ENCODE assay signal across 9 cellular contexts in the genomic region with DNA sequence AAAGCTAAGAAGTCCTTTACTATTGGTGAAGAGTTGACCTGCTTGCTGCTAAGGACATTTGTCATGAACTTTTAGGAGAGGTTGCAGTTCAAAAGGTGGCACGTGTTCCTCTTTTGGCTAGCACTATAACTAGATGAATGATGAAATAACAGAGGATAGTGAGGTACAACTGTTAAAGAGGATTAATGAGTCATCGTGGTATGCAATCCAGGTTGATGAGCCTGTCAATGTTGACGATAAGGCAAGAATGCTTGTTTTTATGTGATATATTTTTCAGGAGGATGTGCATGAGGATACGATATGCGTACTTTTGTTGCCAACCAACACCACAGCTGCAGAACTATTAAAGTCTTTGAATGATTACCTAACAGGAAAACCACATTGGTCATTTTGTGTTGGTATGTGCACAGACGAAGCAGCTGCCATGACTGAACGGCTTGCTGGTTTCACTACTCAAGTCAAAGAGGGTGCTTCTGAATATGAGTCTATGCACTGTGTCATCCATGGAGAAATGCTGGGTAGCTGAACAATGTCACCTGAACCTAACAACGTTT. TPM values are rescaled to one million over a fixed set of nuclear protein-coding genes. Genes with fewer than 3 reads are reported as not detected.
DNase-seq lines count a peak whose midpoint lies in the region; ATAC-seq and TF ChIP-seq lines count a peak whose summit lies in the region.
"Had no signal": no experiment of that assay in that cellular context is flagged by ENCODE, and none has a peak within 500 bp of the region (broad histone marks: within the 10 kb centered on the region; RNA-seq: fewer than 3 reads in every experiment).

No MANE protein-coding gene starts in this region.

- no peaks in the 10 kb centered on the region for H3K27me3 Mint-ChIP-seq in CD4-positive, alpha-beta memory T cell
- H3K27me3 Mint-ChIP-seq in stimulated activated naive B cell treated with anti-CD40 and anti-IgM and Interleukin-4, amounts not matched to agents 10 μg/mL and 1 μg/mL and 100 μg/mL, for 72 hours: peaks cover 6 to 11% of the 10 kb centered on the region in 2 donors

- TF ChIP-seq CTCF in hepatocyte (IDR thresholded peaks at IDR 0.05; ENCODE audit: poor library complexity): no peak

- H3K4me2 ChIP-seq in hepatocyte: no peak overlapping the region

- peak; percentile 98 for ATAC-seq in GM19328 (IDR thresholded peaks at IDR 0.05; ENCODE audit: unreplicated experiment)
- ATAC-seq in HG03342 (IDR thresholded peaks at IDR 0.05; ENCODE audit: unreplicated experiment): peak; percentile 99
- peak; percentile 98 to 99 for ATAC-seq in stimulated activated naive B cell treated with anti-CD40 and anti-IgM and Interleukin-4, amounts not matched to agents 10 μg/mL and 1 μg/mL and 100 μg/mL, for 72 hours (replicated peaks)
- ATAC-seq: Panc1 had no signal

- H3K9me3 ChIP-seq in CD4-positive, alpha-beta memory T cell (ENCODE audit: control insufficient read depth in 1 of 2, low read length in 2 of 2): no peaks in the 10 kb centered on the region
- no peaks in the 10 kb centered on the region for H3K9me3 ChIP-seq in hepatocyte (ENCODE audit: low read depth)

- H3K79me2 ChIP-seq in hepatocyte: no peaks in the 10 kb centered on the region

- no peak overlapping the region for H3K4me3 ChIP-seq in CD4-positive, alpha-beta memory T cell (ENCODE audit: low read length in 2 of 2)
- H3K4me3 ChIP-seq in hepatocyte: no peak overlapping the region

- peaks cover 2 to 6% of the 10 kb centered on the region in 2 donors for H3K36me3 Mint-ChIP-seq in CD4-positive, alpha-beta memory T cell
- peaks cover 20 to 50% of the 10 kb centered on the region in 2 donors for H3K36me3 Mint-ChIP-seq in stimulated activated naive B cell treated with anti-CD40 and anti-IgM and Interleukin-4, amounts not matched to agents 10 μg/mL and 1 μg/mL and 100 μg/mL, for 72 hours

- peaks cover 39 to 62% (median 45%) of the 10 kb centered on the region in 4 donors for H3K4me1 Mint-ChIP-seq in CD4-positive, alpha-beta memory T cell
- H3K4me1 Mint-ChIP-seq in stimulated activated naive B cell treated with anti-CD40 and anti-IgM and Interleukin-4, amounts not matched to agents 10 μg/mL and 1 μg/mL and 100 μg/mL, for 72 hours: peaks cover 20 to 40% of the 10 kb centered on the region in 2 donors

- H4K20me1 ChIP-seq in hepatocyte (ENCODE audit: insufficient read depth, poor library complexity, severe bottlenecking): no peaks in the 10 kb centered on the region

- H3K9me3 Mint-ChIP-seq in CD4-positive, alpha-beta memory T cell: no peaks in the 10 kb centered on the region
- peaks cover 8% of the 10 kb centered on the region in 2 donors for H3K9me3 Mint-ChIP-seq in stimulated activated naive B cell treated with anti-CD40 and anti-IgM and Interleukin-4, amounts not matched to agents 10 μg/mL and 1 μg/mL and 100 μg/mL, for 72 hours

- POLR2A ChIA-PET in CD4-positive, alpha-beta memory T cell (lab: Charles Lee; ENCODE audit: partially characterized antibody): interaction anchor here (0.6 to 4.5 kb wide), 6 partner anchors 11 to 290 kb away, joined by 3 to 58 read pairs (median 8); a partner anchor contains a TSS

- no peaks in the 10 kb centered on the region for H3K36me3 ChIP-seq in CD4-positive, alpha-beta memory T cell (ENCODE audit: insufficient read depth, low read length)
- H3K36me3 ChIP-seq in hepatocyte (replicated peaks; ENCODE audit: insufficient read depth, low read depth): no peaks in the 10 kb centered on the region

- intact Hi-C loops in CD4-positive, alpha-beta memory T cell (cut with micrococcal nuclease): loop anchor here (1.0 kb wide), 2 partner anchors 10 to 239 kb away; a partner anchor contains a TSS

- H2AFZ ChIP-seq in hepatocyte: no peak overlapping the region

- peaks cover 31% of the 10 kb centered on the region for H3K4me1 ChIP-seq in CD4-positive, alpha-beta memory T cell (ENCODE audit: insufficient read depth, low read length)
- no peaks in the 10 kb centered on the region for H3K4me1 ChIP-seq in hepatocyte (ENCODE audit: insufficient read depth)

- peak overlapping the region; percentile 82 to 96 (median 93) for H3K27ac Mint-ChIP-seq in CD4-positive, alpha-beta memory T cell
- no peak overlapping the region for H3K27ac Mint-ChIP-seq in stimulated activated naive B cell treated with anti-CD40 and anti-IgM and Interleukin-4, amounts not matched to agents 10 μg/mL and 1 μg/mL and 100 μg/mL, for 72 hours

- H3K9me2 ChIP-seq in hepatocyte (replicated peaks; ENCODE audit: insufficient read depth): no peaks in the 10 kb centered on the region

- peak overlapping the region; percentile 57 to 82 (median 68) for H3K4me3 Mint-ChIP-seq in CD4-positive, alpha-beta memory T cell
- H3K4me3 Mint-ChIP-seq in stimulated activated naive B cell treated with anti-CD40 and anti-IgM and Interleukin-4, amounts not matched to agents 10 μg/mL and 1 μg/mL and 100 μg/mL, for 72 hours: peak overlapping the region; percentile 14 to 47

- CTCF ChIA-PET in CD4-positive, alpha-beta memory T cell (lab: Charles Lee; ENCODE audit: partially characterized antibody): interaction anchor here (0.9 to 2.4 kb wide), 6 partner anchors 8 to 57 kb away, joined by 3 to 13 read pairs (median 5); a partner anchor contains a TSS

- WGBS in hepatocyte (ENCODE audit: low lambda C conversion rate, missing lambda C conversion rate): 79% methylated on average over 8 of the region's 8 CpGs

- peak; percentile 78 to 89 (median 85) for DNase-seq in CD4-positive, alpha-beta memory T cell
- DNase-seq in SKM-1 treated with dmso at 0.1 percent for 144 hours (lab: John Stamatoyannopoulos, UW; ENCODE audit: unreplicated experiment) (peak; percentile 82), globus pallidus (ENCODE audit: low spot score) (no peak), hepatocyte (ENCODE audit: low spot score) (no peak)
- peak; percentile 40 for DNase-seq in effector CD4-positive, alpha-beta T cell
- peak; percentile 39 for DNase-seq in stimulated activated naive B cell treated with anti-CD40 and anti-IgM and Interleukin-4, amounts not matched to agents 10 μg/mL and 1 μg/mL and 100 μg/mL, for 72 hours

- H3K27me3 ChIP-seq in CD4-positive, alpha-beta memory T cell (ENCODE audit: insufficient read depth, low read length): no peaks in the 10 kb centered on the region
- no peaks in the 10 kb centered on the region for H3K27me3 ChIP-seq in hepatocyte

- H3K27ac ChIP-seq in CD4-positive, alpha-beta memory T cell (ENCODE audit: low read depth, low read length): peak overlapping the region; percentile 38
- no peak overlapping the region for H3K27ac ChIP-seq in hepatocyte

RNA-seq across cellular contexts. Expression of a gene that starts 10.6 kb away (rescaled TPM):
- total RNA-seq in CD4-positive, alpha-beta memory T cell: 10 to 100 TPM; 20.1 to 21.6 TPM
- 1 to 10 TPM; 2.9 to 9.3 TPM for polyA plus RNA-seq in CD4-positive, alpha-beta memory T cell
- 3.6 and 9.3 TPM in 2 replicates for total RNA-seq in hepatocyte
- 1.4 and 2.7 TPM in 2 replicates for polyA plus RNA-seq in hepatocyte

RNA-seq across cellular contexts. Expression of a gene that starts 24.5 kb away (rescaled TPM):
- under 1 TPM; 0.30 to 0.84 TPM for total RNA-seq in CD4-positive, alpha-beta memory T cell
- polyA plus RNA-seq in CD4-positive, alpha-beta memory T cell: under 1 TPM in 1 of 2 donors, not detected in 1; 0.09 TPM
- total RNA-seq in hepatocyte: 0.08 TPM in 1 of 2 replicates, not detected in the other
- 0.43 and 0.83 TPM in 2 replicates for polyA plus RNA-seq in hepatocyte

Comparison
In these comparisons a context has a peak if more than half of its experiments do, and no peak if none do; other contexts are left out.
1. DNase-seq: peak in CD4-positive, alpha-beta memory T cell (5 of 5), SKM-1 treated with dmso at 0.1 percent for 144 hours (single experiment), effector CD4-positive, alpha-beta T cell (single experiment) and stimulated activated naive B cell treated with anti-CD40 and anti-IgM and Interleukin-4, amounts not matched to agents 10 μg/mL and 1 μg/mL and 100 μg/mL, for 72 hours (single experiment); none in globus pallidus (single experiment) and hepatocyte (single experiment).
2. Peak in every context shown above with its lines, with median percentiles within 50 percentile points of each other: ATAC-seq.